ENCODE assay signal across 10 cellular contexts in genomic region chr20:23636182-23636907, GRCh38. TPM values are rescaled to one million over a fixed set of nuclear protein-coding genes. Genes with fewer than 3 reads are reported as not detected.
DNase-seq lines count a peak whose midpoint lies in the region; ATAC-seq and TF ChIP-seq lines count a peak whose summit lies in the region.
"Had no signal": no experiment of that assay in that cellular context is flagged by ENCODE, and none has a peak within 500 bp of the region (broad histone marks: within the 10 kb centered on the region; RNA-seq: fewer than 3 reads in every experiment).

No MANE protein-coding gene starts in this region.

- H3K4me3 ChIP-seq in fibroblast of pulmonary artery (replicated peaks; ENCODE audit: low read depth, low read length) = peak overlapping the region; percentile 70
- peak overlapping the region; percentile 51 for H3K4me3 ChIP-seq in parathyroid adenoma (ENCODE audit: low read depth, low read length)

- peak overlapping the region; percentile 61 for H3K4me2 ChIP-seq in parathyroid adenoma (ENCODE audit: low read length)

- peaks cover 5% of the 10 kb centered on the region for H3K4me1 Mint-ChIP-seq in CD4-positive, alpha-beta T cell (ENCODE audit: low read depth)
- H3K4me1 Mint-ChIP-seq in T-cell = peaks cover 5 to 7% (median 6%) of the 10 kb centered on the region in 3 donors

- peaks cover 38% of the 10 kb centered on the region for H3K27me3 Mint-ChIP-seq in CD4-positive, alpha-beta T cell
- peaks cover 24 to 38% of the 10 kb centered on the region in 2 donors for H3K27me3 Mint-ChIP-seq in T-cell

- H3K4me1 ChIP-seq in parathyroid adenoma = peaks cover 7% of the 10 kb centered on the region

- TF ChIP-seq CTCF in CD4-positive, alpha-beta T cell (IDR thresholded peaks at IDR 0.05) = no peak
- TF ChIP-seq CTCF in fibroblast of pulmonary artery (IDR thresholded peaks at IDR 0.05; ENCODE audit: low read length, missing control alignments) (no peak), parathyroid adenoma (IDR thresholded peaks at IDR 0.05) (no peak)

- no peak overlapping the region for H3K27ac Mint-ChIP-seq in CD4-positive, alpha-beta T cell
- peak overlapping the region in 1 of 2 donors; percentile 52 for H3K27ac Mint-ChIP-seq in T-cell
- H3K27ac Mint-ChIP-seq: memory B cell had no signal

- no peak for ATAC-seq in CD4-positive, alpha-beta T cell (ENCODE audit: poor library complexity)
- no peak for ATAC-seq in T-cell (replicated peaks in 1 of 4)
- no peak for ATAC-seq in GM18517 (IDR thresholded peaks at IDR 0.05; ENCODE audit: unreplicated experiment)
- no peak for ATAC-seq in HG03521 (IDR thresholded peaks at IDR 0.05; ENCODE audit: unreplicated experiment)
- no peak for ATAC-seq in HG03439 (IDR thresholded peaks at IDR 0.05; ENCODE audit: unreplicated experiment)
- ATAC-seq in GM19324 (IDR thresholded peaks at IDR 0.05; ENCODE audit: low FRiP score, unreplicated experiment) = no peak

- H3K4me3 Mint-ChIP-seq in CD4-positive, alpha-beta T cell = peak overlapping the region; percentile 67
- peak overlapping the region in 2 of 3 donors; percentile 56 to 60 for H3K4me3 Mint-ChIP-seq in T-cell
- H3K4me3 Mint-ChIP-seq: memory B cell had no signal

- no peak overlapping the region for H3K27ac ChIP-seq in CD4-positive, alpha-beta T cell (ENCODE audit: low read depth, low read length)
- H3K27ac ChIP-seq in parathyroid adenoma = no peak overlapping the region

- no peak overlapping the region for H3K9ac ChIP-seq in parathyroid adenoma

- CTCF ChIA-PET in CD4-positive, alpha-beta T cell (lab: Charles Lee) = no interaction called here
- CTCF ChIA-PET in T-cell (lab: Charles Lee) = no interaction called here

- H2AFZ ChIP-seq in parathyroid adenoma = no peak overlapping the region

- H3K9me3 Mint-ChIP-seq in CD4-positive, alpha-beta T cell = no peaks in the 10 kb centered on the region
- H3K9me3 Mint-ChIP-seq in T-cell = no peaks in the 10 kb centered on the region
- H3K9me3 Mint-ChIP-seq: memory B cell had no signal

- POLR2A ChIA-PET in CD4-positive, alpha-beta T cell (lab: Charles Lee) = no interaction called here
- POLR2A ChIA-PET in T-cell (lab: Charles Lee) = no interaction called here

- H3K9me3 ChIP-seq in CD4-positive, alpha-beta T cell (ENCODE audit: control insufficient read depth, low read length) = no peaks in the 10 kb centered on the region
- H3K9me3 ChIP-seq in parathyroid adenoma (ENCODE audit: control insufficient read depth, low read length) = no peaks in the 10 kb centered on the region

- peaks cover 9% of the 10 kb centered on the region for H3K27me3 ChIP-seq in CD4-positive, alpha-beta T cell (ENCODE audit: control insufficient read depth, insufficient read depth, low read length)
- no peaks in the 10 kb centered on the region for H3K27me3 ChIP-seq in parathyroid adenoma (ENCODE audit: control insufficient read depth, insufficient read depth, low read length)

- DNase-seq in CD4-positive, alpha-beta T cell = no peak
- no peak for DNase-seq in T-cell
- DNase-seq in fibroblast of pulmonary artery (ENCODE audit: low read depth) = no peak
- DNase-seq: NCI-H446 treated with DMSO at 0.1 percent for 48 hours had no signal

- H3K36me3 Mint-ChIP-seq in CD4-positive, alpha-beta T cell (ENCODE audit: low read depth) = no peaks in the 10 kb centered on the region
- no peaks in the 10 kb centered on the region for H3K36me3 Mint-ChIP-seq in T-cell
- H3K36me3 Mint-ChIP-seq: memory B cell had no signal

- intact Hi-C loops in CD4-positive, alpha-beta T cell (cut with DNase I, micrococcal nuclease) = no loop called here

- no peaks in the 10 kb centered on the region for H3K79me2 ChIP-seq in parathyroid adenoma

- H3K36me3 ChIP-seq in parathyroid adenoma (ENCODE audit: control insufficient read depth, insufficient read depth, low read length) = no peaks in the 10 kb centered on the region

RNA-seq across cellular contexts. Expression of gene CST3, which starts 1.4 kb away (rescaled TPM):
- total RNA-seq in CD4-positive, alpha-beta T cell = 10 to 100 TPM; 21.8 to 24.2 TPM
- total RNA-seq in T-cell = 1 to 10 TPM; 5.1 to 9.0 (median 5.3) TPM

RNA-seq across cellular contexts. Expression of gene CST9, which starts 30.6 kb away (rescaled TPM):
- not detected for total RNA-seq in CD4-positive, alpha-beta T cell
- total RNA-seq in T-cell = not detected

RNA-seq across cellular contexts. Expression of gene CST4, which starts 52.5 kb away (rescaled TPM):
- not detected for total RNA-seq in CD4-positive, alpha-beta T cell
- total RNA-seq in T-cell = not detected
